Comparison of ENCODE assay signal across 31 cellular contexts in genomic region chr4:25060586-25061340, GRCh38. TPM values are rescaled to one million over a fixed set of nuclear protein-coding genes. Genes with fewer than 3 reads are reported as not detected.
DNase-seq lines count a peak whose midpoint lies in the region; ATAC-seq and TF ChIP-seq lines count a peak whose summit lies in the region.
"Had no signal": no experiment of that assay in that cellular context is flagged by ENCODE, and none has a peak within 500 bp of the region (broad histone marks: within the 10 kb centered on the region; RNA-seq: fewer than 3 reads in every experiment).

No MANE protein-coding gene starts in this region.

- no peak for DNase-seq in Right ventricle myocardium superior
- DNase-seq in cardiac septum (ENCODE audit: low spot score): no peak
- DNase-seq in heart left ventricle: no peak
- DNase-seq in mesothelial cell of epicardium (ENCODE audit: low spot score in 2 of 2, unreplicated experiment in 2 of 2): no peak
- DNase-seq in activated T-cell treated with anti-CD3 and anti-CD28 coated beads, Interleukin-2, amount 50 U/mL, for 48 hours: no peak
- no peak for DNase-seq in DMS79 (lab: John Stamatoyannopoulos, UW)
- DNase-seq: activated CD4-positive, alpha-beta memory T cell treated with anti-CD3 and anti-CD28 coated beads for 36 hours; activated CD8-positive, alpha-beta memory T cell treated with anti-CD3 and anti-CD28 coated beads, Interleukin-2, amount 50 U/mL, for 48 hours; activated naive CD8-positive, alpha-beta T cell treated with anti-CD3 and anti-CD28 coated beads, Interleukin-2, amount 10 ng/mL, durations not matched to agents 7 days and 5 days; body of pancreas; CD4-positive, alpha-beta T cell; effector CD4-positive, alpha-beta T cell; IMR-90; kidney; mesenchymal stem cell; NCI-H1105 treated with DMSO at 0.1 percent for 48 hours; NCI-H2029 treated with DMSO at 0.1 percent for 48 hours; NCI-H446; NCI-H82; SHP77; stimulated activated CD4-positive, alpha-beta T cell treated with anti-CD3 and anti-CD28 coated beads, Interleukin-12 subunit alpha, Interleukin-12 subunit beta, amount 100 ng/mL, for 4 hours; stimulated activated CD4-positive, alpha-beta T cell treated with anti-CD3 and anti-CD28 coated beads, Interleukin-4, amount 100 ng/mL, for 24 hours; stimulated activated naive B cell treated with anti-CD40 and anti-IgM and Interleukin-4, amounts not matched to agents 10 μg/mL and 1 μg/mL and 100 μg/mL, for 72 hours; T-cell; testis had no signal

- H3K36me3 ChIP-seq in heart left ventricle: no peaks in the 10 kb centered on the region

- intact Hi-C loops in Right ventricle myocardium superior (cut with DNase I): no loop called here
- intact Hi-C loops in cardiac septum (cut with DNase I): no loop called here
- intact Hi-C loops in heart left ventricle (cut with DNase I): no loop called here

- TF ChIP-seq CTCF in heart left ventricle (IDR thresholded peaks at IDR 0.05) (peak in 2 of 12 donors; percentile 8 to 20), mesothelial cell of epicardium (IDR thresholded peaks at IDR 0.05; ENCODE audit: unreplicated experiment) (no peak)

- H3K27ac ChIP-seq in heart left ventricle: peak overlapping the region in 9 of 12 donors; percentile 29 to 64 (median 38)
- H3K27ac ChIP-seq: 22Rv1, body of pancreas, testis had no signal

- H3K4me3 Mint-ChIP-seq in mesothelial cell of epicardium: no peak overlapping the region
- H3K4me3 Mint-ChIP-seq: activated CD4-positive, alpha-beta memory T cell treated with anti-CD3 and anti-CD28 coated beads for 36 hours; activated naive CD8-positive, alpha-beta T cell treated with anti-CD3 and anti-CD28 coated beads, Interleukin-2, amount 10 ng/mL, durations not matched to agents 7 days and 5 days; CD4-positive, alpha-beta T cell; stimulated activated naive B cell treated with anti-CD40 and anti-IgM and Interleukin-4, amounts not matched to agents 10 μg/mL and 1 μg/mL and 100 μg/mL, for 72 hours; T-cell had no signal

- H3K27ac Mint-ChIP-seq in mesothelial cell of epicardium: peak overlapping the region; percentile 39
- H3K27ac Mint-ChIP-seq: activated CD4-positive, alpha-beta memory T cell treated with anti-CD3 and anti-CD28 coated beads for 36 hours; activated naive CD8-positive, alpha-beta T cell treated with anti-CD3 and anti-CD28 coated beads, Interleukin-2, amount 10 ng/mL, durations not matched to agents 7 days and 5 days; activated T-helper 2 cell treated with anti-CD3 and anti-CD28 coated beads, Interferon-gamma antibody, Interleukin-2, Interleukin-4, amounts not matched to agents 10 μg/mL and 5 μg/mL and 100 μg/mL, durations not matched to agents 14 hours and 24 hours and 36 hours; CD4-positive, alpha-beta T cell; stimulated activated naive B cell treated with anti-CD40 and anti-IgM and Interleukin-4, amounts not matched to agents 10 μg/mL and 1 μg/mL and 100 μg/mL, for 72 hours; T-cell had no signal

- ATAC-seq in Right ventricle myocardium superior (ENCODE audit: poor library complexity) (peak; percentile 41), heart left ventricle (peak; percentile 60 to 85 (median 76)), GM19328 (IDR thresholded peaks at IDR 0.05; ENCODE audit: unreplicated experiment) (no peak), HG03342 (IDR thresholded peaks at IDR 0.05; ENCODE audit: unreplicated experiment) (no peak)
- ATAC-seq: activated CD4-positive, CD25-positive, alpha-beta regulatory T cell treated with anti-CD3 and anti-CD28 coated beads, Interleukin-2, amount 50 U/mL, for 24 hours; body of pancreas; HCT116; stimulated activated naive B cell treated with anti-CD40 and anti-IgM and Interleukin-4, amounts not matched to agents 10 μg/mL and 1 μg/mL and 100 μg/mL, for 72 hours; T-cell had no signal

- no peak for TF ChIP-seq POLR2A in heart left ventricle (IDR thresholded peaks at IDR 0.05)

- peaks cover 0 to 4% (median 0%) of the 10 kb centered on the region in 12 donors for H3K9me3 ChIP-seq in heart left ventricle
- H3K9me3 ChIP-seq: body of pancreas, testis had no signal

- H3K4me1 Mint-ChIP-seq in mesothelial cell of epicardium: peaks cover 13% of the 10 kb centered on the region
- H3K4me1 Mint-ChIP-seq: activated naive CD8-positive, alpha-beta T cell treated with anti-CD3 and anti-CD28 coated beads, Interleukin-2, amount 10 ng/mL, durations not matched to agents 7 days and 5 days; stimulated activated naive B cell treated with anti-CD40 and anti-IgM and Interleukin-4, amounts not matched to agents 10 μg/mL and 1 μg/mL and 100 μg/mL, for 72 hours; T-cell had no signal

- H3K9me3 Mint-ChIP-seq in mesothelial cell of epicardium: peaks cover 4% of the 10 kb centered on the region
- H3K9me3 Mint-ChIP-seq: activated CD4-positive, alpha-beta memory T cell treated with anti-CD3 and anti-CD28 coated beads for 36 hours; activated naive CD8-positive, alpha-beta T cell treated with anti-CD3 and anti-CD28 coated beads, Interleukin-2, amount 10 ng/mL, durations not matched to agents 7 days and 5 days; activated T-helper 2 cell treated with anti-CD3 and anti-CD28 coated beads, Interferon-gamma antibody, Interleukin-2, Interleukin-4, amounts not matched to agents 10 μg/mL and 5 μg/mL and 100 μg/mL, durations not matched to agents 14 hours and 24 hours and 36 hours; CD4-positive, alpha-beta T cell; T-cell had no signal

- H3K27me3 ChIP-seq in heart left ventricle: no peaks in the 10 kb centered on the region
- H3K27me3 ChIP-seq: body of pancreas, testis had no signal

- no peak overlapping the region for H3K4me3 ChIP-seq in heart left ventricle
- H3K4me3 ChIP-seq: body of pancreas, testis had no signal

- H3K4me1 ChIP-seq in heart left ventricle: peaks cover 0 to 20% (median 0%) of the 10 kb centered on the region in 12 donors
- H3K4me1 ChIP-seq: body of pancreas, testis had no signal

- H3K36me3 Mint-ChIP-seq in mesothelial cell of epicardium: no peaks in the 10 kb centered on the region
- H3K36me3 Mint-ChIP-seq: activated CD4-positive, alpha-beta memory T cell treated with anti-CD3 and anti-CD28 coated beads for 36 hours; activated naive CD8-positive, alpha-beta T cell treated with anti-CD3 and anti-CD28 coated beads, Interleukin-2, amount 10 ng/mL, durations not matched to agents 7 days and 5 days; stimulated activated naive B cell treated with anti-CD40 and anti-IgM and Interleukin-4, amounts not matched to agents 10 μg/mL and 1 μg/mL and 100 μg/mL, for 72 hours; T-cell had no signal

- H3K27me3 Mint-ChIP-seq in mesothelial cell of epicardium (ENCODE audit: low read depth): peaks cover 6% of the 10 kb centered on the region

- WGBS in heart left ventricle, 4 donors: 51 to 56% (median 53%) methylated on average over 10 of the region's 10 CpGs

RNA-seq across cellular contexts. Expression of gene LGI2, which starts 30.0 kb away (rescaled TPM):
- 2.3 TPM for total RNA-seq in Right ventricle myocardium superior
- 5.0 TPM for total RNA-seq in cardiac septum
- total RNA-seq in heart left ventricle: 10 to 100 TPM in 1 of 9 donors, 1 to 10 TPM in 7, under 1 TPM in 1; 0.50 to 10.6 (median 2.7) TPM
- 1 to 10 TPM in 1 of 2 donors, under 1 TPM in 1; 0.88 to 1.3 TPM for polyA plus RNA-seq in heart left ventricle
- 4.0 to 4.5 TPM (median 4.1 TPM) in 3 replicates for total RNA-seq in mesothelial cell of epicardium
- total RNA-seq: activated CD4-positive, alpha-beta memory T cell treated with anti-CD3 and anti-CD28 coated beads for 36 hours; activated naive CD8-positive, alpha-beta T cell treated with anti-CD3 and anti-CD28 coated beads, Interleukin-2, amount 10 ng/mL, durations not matched to agents 7 days and 5 days; activated T-helper 2 cell treated with anti-CD3 and anti-CD28 coated beads, Interferon-gamma antibody, Interleukin-2, Interleukin-4, amounts not matched to agents 10 μg/mL and 5 μg/mL and 100 μg/mL, durations not matched to agents 14 hours and 24 hours and 36 hours; CD4-positive, alpha-beta T cell; IMR-90 had no signal
- polyA plus RNA-seq: IMR-90 had no signal

Comparison
In these comparisons a context has a peak if more than half of its experiments do, and no peak if none do; other contexts are left out.
1. ATAC-seq: peak in Right ventricle myocardium superior (single experiment) and heart left ventricle (4 of 4); none in GM19328 (single experiment) and HG03342 (single experiment).